1 cellular context compared by ENCODE assay signal in the genomic region with DNA sequence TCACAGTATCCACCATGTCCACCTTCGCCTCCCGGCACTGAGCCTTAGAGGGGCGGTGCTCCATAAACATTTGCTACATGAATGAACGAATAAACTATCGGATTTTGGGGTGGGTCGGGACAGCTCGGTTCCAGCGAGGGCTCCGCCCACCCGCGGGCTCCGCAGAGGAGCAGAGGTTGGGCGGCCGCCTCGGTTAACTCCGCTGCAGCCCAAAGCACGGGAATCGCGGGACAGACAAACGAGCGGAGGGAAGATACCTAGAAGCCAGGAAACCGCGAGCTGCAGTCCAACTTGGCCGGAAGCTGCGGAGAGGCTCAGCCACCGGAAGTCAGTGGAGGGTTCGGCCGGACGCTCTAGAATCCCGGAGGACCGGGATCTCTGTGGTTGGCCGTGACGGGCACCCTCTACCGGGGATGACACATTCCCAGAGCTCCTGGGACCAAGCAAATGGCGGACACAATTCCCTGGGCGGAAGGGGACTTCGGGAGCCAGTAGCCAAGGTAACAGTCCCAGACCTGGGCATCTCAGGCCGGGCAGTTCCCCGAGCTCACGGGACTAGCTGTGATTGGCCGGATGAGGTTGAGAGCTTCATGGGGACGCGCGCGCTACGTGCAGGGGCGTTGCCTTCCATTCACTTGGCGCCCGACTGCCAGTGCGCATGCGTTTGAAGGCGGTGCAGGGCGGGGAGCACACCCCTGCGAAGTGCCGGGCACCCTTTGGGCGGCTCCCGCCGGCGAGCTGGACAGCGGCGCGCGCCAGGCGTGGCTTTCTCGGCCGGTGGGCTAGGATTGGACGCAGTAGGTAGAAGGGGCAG.
TF ChIP-seq lines count a peak whose summit lies in the region.

No MANE protein-coding gene starts in this region.

TF ChIP-seq in HepG2, 621 proteins besides CTCF, POLR2A, EP300 and RAD21 (continued from another document and continues in another):
- no peak; the same call in 1 of the 2 replicates for TF ChIP-seq ZNF274 (CRISPR knock-in tag; IDR thresholded peaks at IDR 0.05)
- TF ChIP-seq NFYC (CRISPR knock-in tag; IDR thresholded peaks at IDR 0.05), result 0 out of 2 replicates have a peak, but pooled peaks have one; percentile 87
- peak; percentile 100 for TF ChIP-seq ZNF574 (CRISPR knock-in tag; IDR thresholded peaks at IDR 0.05)
- TF ChIP-seq ZNF713 (CRISPR knock-in tag; IDR thresholded peaks at IDR 0.05), result no peak
- no peak for TF ChIP-seq ESRRA (CRISPR knock-in tag; IDR thresholded peaks at IDR 0.05; ENCODE audit: low read depth)
- peak; percentile 71 for TF ChIP-seq ERF (CRISPR knock-in tag; IDR thresholded peaks at IDR 0.05)
- TF ChIP-seq MZF1 (CRISPR knock-in tag; IDR thresholded peaks at IDR 0.05; ENCODE audit: borderline replicate concordance), result no peak
- 0 out of 2 replicates have a peak, but pooled peaks have one; percentile 64 for TF ChIP-seq ZBTB10 (CRISPR knock-in tag; IDR thresholded peaks at IDR 0.05; ENCODE audit: borderline replicate concordance)
- TF ChIP-seq NPAS2 (CRISPR knock-in tag; IDR thresholded peaks at IDR 0.05; ENCODE audit: borderline replicate concordance), result no peak
- TF ChIP-seq, protein P1, sequence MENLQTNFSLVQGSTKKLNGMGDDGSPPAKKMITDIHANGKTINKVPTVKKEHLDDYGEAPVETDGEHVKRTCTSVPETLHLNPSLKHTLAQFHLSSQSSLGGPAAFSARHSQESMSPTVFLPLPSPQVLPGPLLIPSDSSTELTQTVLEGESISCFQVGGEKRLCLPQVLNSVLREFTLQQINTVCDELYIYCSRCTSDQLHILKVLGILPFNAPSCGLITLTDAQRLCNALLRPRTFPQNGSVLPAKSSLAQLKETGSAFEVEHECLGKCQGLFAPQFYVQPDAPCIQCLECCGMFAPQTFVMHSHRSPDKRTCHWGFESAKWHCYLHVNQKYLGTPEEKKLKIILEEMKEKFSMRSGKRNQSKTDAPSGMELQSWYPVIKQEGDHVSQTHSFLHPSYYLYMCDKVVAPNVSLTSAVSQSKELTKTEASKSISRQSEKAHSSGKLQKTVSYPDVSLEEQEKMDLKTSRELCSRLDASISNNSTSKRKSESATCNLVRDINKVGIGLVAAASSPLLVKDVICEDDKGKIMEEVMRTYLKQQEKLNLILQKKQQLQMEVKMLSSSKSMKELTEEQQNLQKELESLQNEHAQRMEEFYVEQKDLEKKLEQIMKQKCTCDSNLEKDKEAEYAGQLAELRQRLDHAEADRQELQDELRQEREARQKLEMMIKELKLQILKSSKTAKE (CRISPR knock-in tag; IDR thresholded peaks at IDR 0.05; ENCODE audit: borderline replicate concordance), result no peak
- no peak for TF ChIP-seq ZNF672 (CRISPR knock-in tag; IDR thresholded peaks at IDR 0.05)
- TF ChIP-seq MTA3 (CRISPR knock-in tag; IDR thresholded peaks at IDR 0.05), result no peak
- TF ChIP-seq ZNF619 (CRISPR knock-in tag; IDR thresholded peaks at IDR 0.05), result peak; percentile 41; the same call in 1 of the 2 replicates
- TF ChIP-seq ZNF549 (CRISPR knock-in tag; IDR thresholded peaks at IDR 0.05), result no peak; the same call in 1 of the 2 replicates
- TF ChIP-seq ZNF788 (CRISPR knock-in tag; IDR thresholded peaks at IDR 0.05; ENCODE audit: borderline replicate concordance), result peak; percentile 78; the same call in 1 of the 2 replicates
- peak; percentile 63 to 88 for TF ChIP-seq REST (IDR thresholded peaks at IDR 0.05; ENCODE audit: borderline replicate concordance in 1 of 2, low read depth in 1 of 2, low read length in 2 of 2)
- TF ChIP-seq, protein P2, sequence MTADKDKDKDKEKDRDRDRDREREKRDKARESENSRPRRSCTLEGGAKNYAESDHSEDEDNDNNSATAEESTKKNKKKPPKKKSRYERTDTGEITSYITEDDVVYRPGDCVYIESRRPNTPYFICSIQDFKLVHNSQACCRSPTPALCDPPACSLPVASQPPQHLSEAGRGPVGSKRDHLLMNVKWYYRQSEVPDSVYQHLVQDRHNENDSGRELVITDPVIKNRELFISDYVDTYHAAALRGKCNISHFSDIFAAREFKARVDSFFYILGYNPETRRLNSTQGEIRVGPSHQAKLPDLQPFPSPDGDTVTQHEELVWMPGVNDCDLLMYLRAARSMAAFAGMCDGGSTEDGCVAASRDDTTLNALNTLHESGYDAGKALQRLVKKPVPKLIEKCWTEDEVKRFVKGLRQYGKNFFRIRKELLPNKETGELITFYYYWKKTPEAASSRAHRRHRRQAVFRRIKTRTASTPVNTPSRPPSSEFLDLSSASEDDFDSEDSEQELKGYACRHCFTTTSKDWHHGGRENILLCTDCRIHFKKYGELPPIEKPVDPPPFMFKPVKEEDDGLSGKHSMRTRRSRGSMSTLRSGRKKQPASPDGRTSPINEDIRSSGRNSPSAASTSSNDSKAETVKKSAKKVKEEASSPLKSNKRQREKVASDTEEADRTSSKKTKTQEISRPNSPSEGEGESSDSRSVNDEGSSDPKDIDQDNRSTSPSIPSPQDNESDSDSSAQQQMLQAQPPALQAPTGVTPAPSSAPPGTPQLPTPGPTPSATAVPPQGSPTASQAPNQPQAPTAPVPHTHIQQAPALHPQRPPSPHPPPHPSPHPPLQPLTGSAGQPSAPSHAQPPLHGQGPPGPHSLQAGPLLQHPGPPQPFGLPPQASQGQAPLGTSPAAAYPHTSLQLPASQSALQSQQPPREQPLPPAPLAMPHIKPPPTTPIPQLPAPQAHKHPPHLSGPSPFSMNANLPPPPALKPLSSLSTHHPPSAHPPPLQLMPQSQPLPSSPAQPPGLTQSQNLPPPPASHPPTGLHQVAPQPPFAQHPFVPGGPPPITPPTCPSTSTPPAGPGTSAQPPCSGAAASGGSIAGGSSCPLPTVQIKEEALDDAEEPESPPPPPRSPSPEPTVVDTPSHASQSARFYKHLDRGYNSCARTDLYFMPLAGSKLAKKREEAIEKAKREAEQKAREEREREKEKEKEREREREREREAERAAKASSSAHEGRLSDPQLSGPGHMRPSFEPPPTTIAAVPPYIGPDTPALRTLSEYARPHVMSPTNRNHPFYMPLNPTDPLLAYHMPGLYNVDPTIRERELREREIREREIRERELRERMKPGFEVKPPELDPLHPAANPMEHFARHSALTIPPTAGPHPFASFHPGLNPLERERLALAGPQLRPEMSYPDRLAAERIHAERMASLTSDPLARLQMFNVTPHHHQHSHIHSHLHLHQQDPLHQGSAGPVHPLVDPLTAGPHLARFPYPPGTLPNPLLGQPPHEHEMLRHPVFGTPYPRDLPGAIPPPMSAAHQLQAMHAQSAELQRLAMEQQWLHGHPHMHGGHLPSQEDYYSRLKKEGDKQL (CRISPR knock-in tag; IDR thresholded peaks at IDR 0.05; ENCODE audit: low read depth), result no peak
- TF ChIP-seq MED8 (CRISPR knock-in tag; IDR thresholded peaks at IDR 0.05; ENCODE audit: insufficient replicate concordance), result peak; percentile 73
- TF ChIP-seq, protein P3, sequence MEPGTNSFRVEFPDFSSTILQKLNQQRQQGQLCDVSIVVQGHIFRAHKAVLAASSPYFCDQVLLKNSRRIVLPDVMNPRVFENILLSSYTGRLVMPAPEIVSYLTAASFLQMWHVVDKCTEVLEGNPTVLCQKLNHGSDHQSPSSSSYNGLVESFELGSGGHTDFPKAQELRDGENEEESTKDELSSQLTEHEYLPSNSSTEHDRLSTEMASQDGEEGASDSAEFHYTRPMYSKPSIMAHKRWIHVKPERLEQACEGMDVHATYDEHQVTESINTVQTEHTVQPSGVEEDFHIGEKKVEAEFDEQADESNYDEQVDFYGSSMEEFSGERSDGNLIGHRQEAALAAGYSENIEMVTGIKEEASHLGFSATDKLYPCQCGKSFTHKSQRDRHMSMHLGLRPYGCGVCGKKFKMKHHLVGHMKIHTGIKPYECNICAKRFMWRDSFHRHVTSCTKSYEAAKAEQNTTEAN (CRISPR knock-in tag; conservative IDR thresholded peaks at IDR 0.05), result no peak
- TF ChIP-seq ELF4 (CRISPR knock-in tag; IDR thresholded peaks at IDR 0.05; ENCODE audit: borderline replicate concordance), result 0 out of 2 replicates have a peak, but pooled peaks have one; percentile 56
- no peak for TF ChIP-seq SMARCE1 (IDR thresholded peaks at IDR 0.05; ENCODE audit: borderline replicate concordance)
- TF ChIP-seq ZNF441 (CRISPR knock-in tag; IDR thresholded peaks at IDR 0.05; ENCODE audit: borderline replicate concordance), result peak; percentile 61; the same call in 1 of the 2 replicates
- TF ChIP-seq ZNF530 (CRISPR knock-in tag; IDR thresholded peaks at IDR 0.05; ENCODE audit: low read depth), result no peak
- TF ChIP-seq SOX5 (CRISPR knock-in tag; IDR thresholded peaks at IDR 0.05; ENCODE audit: borderline replicate concordance), result no peak
- TF ChIP-seq ZKSCAN1 (IDR thresholded peaks at IDR 0.05; ENCODE audit: low read length), result no peak
- TF ChIP-seq THAP11 (CRISPR knock-in tag; IDR thresholded peaks at IDR 0.05), result peak; percentile 91
- TF ChIP-seq ZNF792 (CRISPR knock-in tag; IDR thresholded peaks at IDR 0.05), result 0 out of 2 replicates have a peak, but pooled peaks have one; percentile 81
- TF ChIP-seq FOXC1 (CRISPR knock-in tag; IDR thresholded peaks at IDR 0.05; ENCODE audit: borderline replicate concordance), result no peak
- TF ChIP-seq, protein P4, sequence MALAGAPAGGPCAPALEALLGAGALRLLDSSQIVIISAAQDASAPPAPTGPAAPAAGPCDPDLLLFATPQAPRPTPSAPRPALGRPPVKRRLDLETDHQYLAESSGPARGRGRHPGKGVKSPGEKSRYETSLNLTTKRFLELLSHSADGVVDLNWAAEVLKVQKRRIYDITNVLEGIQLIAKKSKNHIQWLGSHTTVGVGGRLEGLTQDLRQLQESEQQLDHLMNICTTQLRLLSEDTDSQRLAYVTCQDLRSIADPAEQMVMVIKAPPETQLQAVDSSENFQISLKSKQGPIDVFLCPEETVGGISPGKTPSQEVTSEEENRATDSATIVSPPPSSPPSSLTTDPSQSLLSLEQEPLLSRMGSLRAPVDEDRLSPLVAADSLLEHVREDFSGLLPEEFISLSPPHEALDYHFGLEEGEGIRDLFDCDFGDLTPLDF (CRISPR knock-in tag; IDR thresholded peaks at IDR 0.05), result peak; percentile 67
- no peak for TF ChIP-seq KAT7 (CRISPR knock-in tag; IDR thresholded peaks at IDR 0.05; ENCODE audit: borderline replicate concordance)
- TF ChIP-seq, protein P5, sequence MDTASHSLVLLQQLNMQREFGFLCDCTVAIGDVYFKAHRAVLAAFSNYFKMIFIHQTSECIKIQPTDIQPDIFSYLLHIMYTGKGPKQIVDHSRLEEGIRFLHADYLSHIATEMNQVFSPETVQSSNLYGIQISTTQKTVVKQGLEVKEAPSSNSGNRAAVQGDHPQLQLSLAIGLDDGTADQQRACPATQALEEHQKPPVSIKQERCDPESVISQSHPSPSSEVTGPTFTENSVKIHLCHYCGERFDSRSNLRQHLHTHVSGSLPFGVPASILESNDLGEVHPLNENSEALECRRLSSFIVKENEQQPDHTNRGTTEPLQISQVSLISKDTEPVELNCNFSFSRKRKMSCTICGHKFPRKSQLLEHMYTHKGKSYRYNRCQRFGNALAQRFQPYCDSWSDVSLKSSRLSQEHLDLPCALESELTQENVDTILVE (CRISPR knock-in tag; IDR thresholded peaks at IDR 0.05), result peak; percentile 92
- TF ChIP-seq ZNF839 (CRISPR knock-in tag; IDR thresholded peaks at IDR 0.05; ENCODE audit: borderline replicate concordance), result no peak
